Comparison of ENCODE assay signal across 15 cellular contexts in the genomic region with DNA sequence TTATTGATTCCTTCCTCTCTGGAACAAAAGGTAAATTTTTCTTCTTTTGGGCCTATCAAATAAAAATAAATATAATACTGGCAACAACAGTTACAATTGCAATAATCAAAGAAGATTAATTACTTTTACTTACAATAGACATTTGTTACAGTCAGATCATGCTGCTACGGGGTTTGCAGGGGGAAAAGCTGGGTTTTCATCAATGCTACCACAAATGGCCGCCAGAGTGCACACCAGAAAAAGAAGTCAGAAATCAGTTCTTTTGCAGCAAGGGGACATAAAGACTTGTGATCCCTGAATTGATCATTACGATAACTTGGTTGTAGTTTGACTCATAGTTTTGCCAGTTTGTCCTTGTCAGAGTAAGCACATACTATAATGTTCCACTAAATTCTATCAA.
DNase-seq lines count a peak whose midpoint lies in the region; ATAC-seq and TF ChIP-seq lines count a peak whose summit lies in the region.
"Had no signal": no experiment of that assay in that cellular context is flagged by ENCODE, and none has a peak within 500 bp of the region (broad histone marks: within the 10 kb centered on the region; RNA-seq: fewer than 3 reads in every experiment).

No MANE protein-coding gene starts in this region.

- CTCF ChIA-PET in HEK293T (lab: Yijun Ruan, JAX): no interaction called here
- CTCF ChIA-PET in RWPE1 (lab: Yijun Ruan, JAX): interaction anchor here (0.6 kb wide), 2 partner anchors 49 to 1274 kb away, joined by 3 read pairs; no protein-coding TSS in a partner anchor

- POLR2A ChIA-PET in HEK293T (lab: Yijun Ruan, JAX) (no interaction called here), RWPE1 (lab: Yijun Ruan, JAX; ENCODE audit: low non-redundant PET) (no interaction called here)

- peaks cover 7 to 47% (median 36%) of the 10 kb centered on the region in 6 donors for H3K9me3 Mint-ChIP-seq in immature natural killer cell

- ATAC-seq in GM19467 (IDR thresholded peaks at IDR 0.05; ENCODE audit: unreplicated experiment): no peak
- no peak for ATAC-seq in GM18861 (IDR thresholded peaks at IDR 0.05; ENCODE audit: unreplicated experiment)
- ATAC-seq: esophagus mucosa had no signal

- H3K4me3 Mint-ChIP-seq in immature natural killer cell: no peak overlapping the region
- H3K4me3 Mint-ChIP-seq: central memory CD8-positive, alpha-beta T cell had no signal

- peaks cover 0 to 5% (median 0%) of the 10 kb centered on the region in 3 donors for H3K36me3 Mint-ChIP-seq in immature natural killer cell

- no peaks in the 10 kb centered on the region for H3K4me1 Mint-ChIP-seq in immature natural killer cell
- H3K4me1 Mint-ChIP-seq: central memory CD8-positive, alpha-beta T cell had no signal

- DNase-seq in A172 (ENCODE audit: low spot score): peak; percentile 2
- peak; percentile 22 for DNase-seq in HEK293T (ENCODE audit: extremely low spot score)
- peak; percentile 6 for DNase-seq in RWPE1 (ENCODE audit: low spot score)
- peak; percentile 7 for DNase-seq in globus pallidus (ENCODE audit: low spot score)
- DNase-seq in GF-D8 (lab: John Stamatoyannopoulos, UW): no peak
- DNase-seq in immature natural killer cell: no peak
- DNase-seq: activated CD4-positive, CD25-positive, alpha-beta regulatory T cell treated with anti-CD3 and anti-CD28 coated beads, Interleukin-2, amount 50 U/mL, for 72 hours; NCI-H1092; NCI-H446 treated with DMSO at 0.1 percent for 48 hours; retina had no signal

- H3K27me3 Mint-ChIP-seq in immature natural killer cell (ENCODE audit: low read depth in 3 of 3): peaks cover 0 to 2% (median 0%) of the 10 kb centered on the region in 3 donors
- H3K27me3 Mint-ChIP-seq: central memory CD8-positive, alpha-beta T cell had no signal

- TF ChIP-seq CTCF in RWPE1 (conservative IDR thresholded peaks at IDR 0.05; ENCODE audit: low read depth): no peak; the same call in 1 of the 2 replicates

- H3K27ac Mint-ChIP-seq in immature natural killer cell: no peak overlapping the region

- no peak overlapping the region for H3K27ac ChIP-seq in RWPE1
- H3K27ac ChIP-seq: BLaER1 had no signal

TF ChIP-seq in HEK293T, 16 proteins besides CTCF, POLR2A, EP300 and RAD21:
- no peak for TF ChIP-seq CTBP1 (IDR thresholded peaks at IDR 0.05; ENCODE audit: borderline replicate concordance)
- TF ChIP-seq, protein P1, sequence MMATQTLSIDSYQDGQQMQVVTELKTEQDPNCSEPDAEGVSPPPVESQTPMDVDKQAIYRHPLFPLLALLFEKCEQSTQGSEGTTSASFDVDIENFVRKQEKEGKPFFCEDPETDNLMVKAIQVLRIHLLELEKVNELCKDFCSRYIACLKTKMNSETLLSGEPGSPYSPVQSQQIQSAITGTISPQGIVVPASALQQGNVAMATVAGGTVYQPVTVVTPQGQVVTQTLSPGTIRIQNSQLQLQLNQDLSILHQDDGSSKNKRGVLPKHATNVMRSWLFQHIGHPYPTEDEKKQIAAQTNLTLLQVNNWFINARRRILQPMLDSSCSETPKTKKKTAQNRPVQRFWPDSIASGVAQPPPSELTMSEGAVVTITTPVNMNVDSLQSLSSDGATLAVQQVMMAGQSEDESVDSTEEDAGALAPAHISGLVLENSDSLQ (IDR thresholded peaks at IDR 0.05): no peak

Comparison
In these comparisons a context has a peak if more than half of its experiments do, and no peak if none do; other contexts are left out.
1. DNase-seq: peak in A172 (single experiment), HEK293T (single experiment), RWPE1 (single experiment) and globus pallidus (single experiment); none in GF-D8 (single experiment) and immature natural killer cell (0 of 3).